Comparison of ENCODE assay signal across 12 cellular contexts in genomic region chr7:3067193-3067592, GRCh38. TPM values are rescaled to one million over a fixed set of nuclear protein-coding genes. Genes with fewer than 3 reads are reported as not detected.
DNase-seq lines count a peak whose midpoint lies in the region; ATAC-seq and TF ChIP-seq lines count a peak whose summit lies in the region.
"Had no signal": no experiment of that assay in that cellular context is flagged by ENCODE, and none has a peak within 500 bp of the region (broad histone marks: within the 10 kb centered on the region; RNA-seq: fewer than 3 reads in every experiment).

No MANE protein-coding gene starts in this region.

- no peaks in the 10 kb centered on the region for H3K27me3 ChIP-seq in CD4-positive, alpha-beta T cell (ENCODE audit: control insufficient read depth, insufficient read depth, low read length)
- H3K27me3 ChIP-seq: testis had no signal

- no peak for TF ChIP-seq CTCF in CD4-positive, alpha-beta T cell (IDR thresholded peaks at IDR 0.05)
- TF ChIP-seq CTCF in GM13976 (IDR thresholded peaks at IDR 0.05; ENCODE audit: borderline replicate concordance, control extremely low read depth, extremely low read depth, insufficient read depth, missing control alignments): no peak
- TF ChIP-seq CTCF in glutamatergic neuron (IDR thresholded peaks at IDR 0.05; ENCODE audit: partially characterized antibody, unreplicated experiment): no peak

- no peaks in the 10 kb centered on the region for H3K9me3 ChIP-seq in CD4-positive, alpha-beta T cell (ENCODE audit: control insufficient read depth, low read length)
- H3K9me3 ChIP-seq: testis had no signal

- H3K4me3 Mint-ChIP-seq in CD4-positive, alpha-beta T cell: peak overlapping the region; percentile 0
- no peak overlapping the region for H3K4me3 Mint-ChIP-seq in activated CD4-positive, alpha-beta T cell treated with anti-CD3 and anti-CD28 coated beads, Interleukin-2, amount 10 ng/mL, durations not matched to agents 7 days and 5 days
- no peak overlapping the region for H3K4me3 Mint-ChIP-seq in glutamatergic neuron (ENCODE audit: unreplicated experiment)
- H3K4me3 Mint-ChIP-seq: CD14-positive monocyte had no signal

- H3K27me3 Mint-ChIP-seq in CD4-positive, alpha-beta T cell: no peaks in the 10 kb centered on the region
- H3K27me3 Mint-ChIP-seq in activated CD4-positive, alpha-beta T cell treated with anti-CD3 and anti-CD28 coated beads, Interleukin-2, amount 10 ng/mL, durations not matched to agents 7 days and 5 days: no peaks in the 10 kb centered on the region
- H3K27me3 Mint-ChIP-seq in glutamatergic neuron (ENCODE audit: unreplicated experiment): peaks cover 4% of the 10 kb centered on the region

- in situ Hi-C loops in GM13976 (cut with MboI; ENCODE audit: low sequenced_read_pairs, unreplicated experiment): no loop called here

- peak overlapping the region; percentile 86 for H3K27ac Mint-ChIP-seq in CD4-positive, alpha-beta T cell
- H3K27ac Mint-ChIP-seq in activated CD4-positive, alpha-beta T cell treated with anti-CD3 and anti-CD28 coated beads, Interleukin-2, amount 10 ng/mL, durations not matched to agents 7 days and 5 days: peak overlapping the region; percentile 15
- H3K27ac Mint-ChIP-seq in glutamatergic neuron (ENCODE audit: unreplicated experiment): no peak overlapping the region

- H3K4me1 Mint-ChIP-seq in CD4-positive, alpha-beta T cell (ENCODE audit: low read depth): peaks cover 87% of the 10 kb centered on the region
- H3K4me1 Mint-ChIP-seq in activated CD4-positive, alpha-beta T cell treated with anti-CD3 and anti-CD28 coated beads, Interleukin-2, amount 10 ng/mL, durations not matched to agents 7 days and 5 days: peaks cover 84% of the 10 kb centered on the region
- H3K4me1 Mint-ChIP-seq in glutamatergic neuron (ENCODE audit: low read depth, unreplicated experiment): peaks cover 8% of the 10 kb centered on the region

- no peaks in the 10 kb centered on the region for H3K9me3 Mint-ChIP-seq in CD4-positive, alpha-beta T cell
- peaks cover 30% of the 10 kb centered on the region for H3K9me3 Mint-ChIP-seq in activated CD4-positive, alpha-beta T cell treated with anti-CD3 and anti-CD28 coated beads, Interleukin-2, amount 10 ng/mL, durations not matched to agents 7 days and 5 days
- no peaks in the 10 kb centered on the region for H3K9me3 Mint-ChIP-seq in glutamatergic neuron (ENCODE audit: unreplicated experiment)

- POLR2A ChIA-PET in CD4-positive, alpha-beta T cell (lab: Charles Lee): interaction anchor here (1.0 to 1.6 kb wide), 2 partner anchors 26 to 113 kb away, joined by 3 to 8 read pairs; no protein-coding TSS in a partner anchor
- POLR2A ChIA-PET in activated CD4-positive, alpha-beta T cell treated with anti-CD3 and anti-CD28 coated beads, Interleukin-2, amount 10 ng/mL, durations not matched to agents 7 days and 5 days (lab: Charles Lee): no interaction called here

- intact Hi-C loops in CD4-positive, alpha-beta T cell (cut with DNase I, micrococcal nuclease): no loop called here

- no peak for DNase-seq in CD4-positive, alpha-beta T cell
- peak; percentile 39 for DNase-seq in GM13976 (ENCODE audit: low spot score)
- DNase-seq in activated CD4-positive, alpha-beta T cell treated with anti-CD3 and anti-CD28 coated beads, Interleukin-2, amount 10 ng/mL, durations not matched to agents 7 days and 5 days: no peak
- peak; percentile 77 for DNase-seq in kidney tubule cell (ENCODE audit: low spot score)
- DNase-seq in UCSD-AML1 (lab: John Stamatoyannopoulos, UW; ENCODE audit: unreplicated experiment): no peak
- DNase-seq in cerebellar cortex (ENCODE audit: low spot score): no peak
- DNase-seq in glutamatergic neuron: no peak
- DNase-seq in C1 segment of cervical spinal cord (lab: John Stamatoyannopoulos, UW): no peak
- DNase-seq: aorta, foreskin fibroblast, testis had no signal

- ATAC-seq in CD4-positive, alpha-beta T cell (ENCODE audit: poor library complexity): no peak

- CTCF ChIA-PET in CD4-positive, alpha-beta T cell (lab: Charles Lee): no interaction called here
- CTCF ChIA-PET in activated CD4-positive, alpha-beta T cell treated with anti-CD3 and anti-CD28 coated beads, Interleukin-2, amount 10 ng/mL, durations not matched to agents 7 days and 5 days (lab: Charles Lee): interaction anchor here (0.8 to 3.9 kb wide), 6 partner anchors 9 to 133 kb away, joined by 4 to 17 read pairs (median 8); no protein-coding TSS in a partner anchor

- H3K36me3 Mint-ChIP-seq in CD4-positive, alpha-beta T cell (ENCODE audit: low read depth): no peaks in the 10 kb centered on the region
- peaks cover 37% of the 10 kb centered on the region for H3K36me3 Mint-ChIP-seq in activated CD4-positive, alpha-beta T cell treated with anti-CD3 and anti-CD28 coated beads, Interleukin-2, amount 10 ng/mL, durations not matched to agents 7 days and 5 days (ENCODE audit: low read depth)
- peaks cover 16% of the 10 kb centered on the region for H3K36me3 Mint-ChIP-seq in glutamatergic neuron (ENCODE audit: unreplicated experiment)
- H3K36me3 Mint-ChIP-seq: CD14-positive monocyte had no signal

- H3K27ac ChIP-seq in CD4-positive, alpha-beta T cell (ENCODE audit: low read depth, low read length): no peak overlapping the region
- H3K27ac ChIP-seq: testis had no signal

RNA-seq across cellular contexts. Expression of gene CARD11, which starts 23.5 kb away (rescaled TPM):
- total RNA-seq in CD4-positive, alpha-beta T cell: 100 to 1,000 TPM; 118 to 122 TPM
- total RNA-seq in activated CD4-positive, alpha-beta T cell treated with anti-CD3 and anti-CD28 coated beads, Interleukin-2, amount 10 ng/mL, durations not matched to agents 7 days and 5 days: 100 to 1,000 TPM; 160 to 167 TPM
- 1.4 TPM for total RNA-seq in glutamatergic neuron (ENCODE audit: unreplicated experiment)

Comparison
In these comparisons a context has a peak if more than half of its experiments do, and no peak if none do; other contexts are left out.
1. DNase-seq: peak in GM13976 (single experiment) and kidney tubule cell (single experiment); none in CD4-positive, alpha-beta T cell (0 of 10), activated CD4-positive, alpha-beta T cell treated with anti-CD3 and anti-CD28 coated beads, Interleukin-2, amount 10 ng/mL, durations not matched to agents 7 days and 5 days (single experiment), UCSD-AML1 (single experiment), cerebellar cortex (single experiment), glutamatergic neuron (single experiment) and C1 segment of cervical spinal cord (0 of 14).
2. RNA of gene CARD11, which starts 23.5 kb away (total RNA-seq): 160 to 167 TPM in activated CD4-positive, alpha-beta T cell treated with anti-CD3 and anti-CD28 coated beads, Interleukin-2, amount 10 ng/mL, durations not matched to agents 7 days and 5 days and 118 to 122 TPM in CD4-positive, alpha-beta T cell; 1.4 TPM in glutamatergic neuron (single experiment); every median in the first group is over 10 times any median in the second.